ENCODE assay signal across 1 cellular context in the genomic region with DNA sequence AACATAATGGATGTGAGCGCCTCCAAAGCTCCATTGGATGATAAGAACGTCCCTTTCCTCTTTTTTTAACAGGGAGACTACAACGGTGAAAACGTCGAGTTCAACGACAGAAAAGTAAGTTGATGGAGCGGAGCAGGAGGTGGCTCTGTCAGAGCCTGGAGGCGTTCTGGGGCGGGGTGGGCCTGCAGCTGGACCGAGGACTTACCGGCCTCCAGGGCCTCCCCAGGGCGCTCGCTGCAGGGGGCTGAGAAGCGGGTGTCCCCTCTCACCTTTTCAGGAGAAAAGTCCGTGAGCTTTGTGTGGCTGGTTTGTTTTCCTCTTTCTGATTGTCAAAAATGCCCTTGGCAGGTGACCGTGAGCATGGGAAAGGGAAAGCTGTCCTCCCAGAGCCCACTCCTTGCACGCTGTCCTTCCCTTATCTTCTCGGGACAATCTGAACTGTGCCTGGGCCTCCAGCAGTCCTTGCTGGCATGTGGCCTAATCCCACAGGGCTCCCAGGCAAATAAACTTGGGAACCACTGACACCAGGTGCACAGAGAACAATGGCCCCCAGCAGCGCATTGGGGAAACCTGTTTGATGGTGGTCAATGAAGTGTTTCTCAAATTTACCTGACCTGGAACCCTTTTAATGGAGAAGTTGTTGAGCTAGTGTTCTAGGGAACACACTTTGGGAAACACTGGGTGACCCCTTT.
TF ChIP-seq lines count a peak whose summit lies in the region.

No MANE protein-coding gene starts in this region.

TF ChIP-seq in IMR-90, 13 proteins besides CTCF, POLR2A, EP300 and RAD21 (continued from another document):
- TF ChIP-seq, protein P1, sequence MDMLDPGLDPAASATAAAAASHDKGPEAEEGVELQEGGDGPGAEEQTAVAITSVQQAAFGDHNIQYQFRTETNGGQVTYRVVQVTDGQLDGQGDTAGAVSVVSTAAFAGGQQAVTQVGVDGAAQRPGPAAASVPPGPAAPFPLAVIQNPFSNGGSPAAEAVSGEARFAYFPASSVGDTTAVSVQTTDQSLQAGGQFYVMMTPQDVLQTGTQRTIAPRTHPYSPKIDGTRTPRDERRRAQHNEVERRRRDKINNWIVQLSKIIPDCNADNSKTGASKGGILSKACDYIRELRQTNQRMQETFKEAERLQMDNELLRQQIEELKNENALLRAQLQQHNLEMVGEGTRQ (IDR thresholded peaks at IDR 0.05; ENCODE audit: low read depth, low read length): no peak
- no peak for TF ChIP-seq FOS (IDR thresholded peaks at IDR 0.05; ENCODE audit: low read depth, low read length)
- TF ChIP-seq MAZ (IDR thresholded peaks at IDR 0.05; ENCODE audit: borderline replicate concordance, low read depth, low read length): no peak
- TF ChIP-seq CEBPB (IDR thresholded peaks at IDR 0.05; ENCODE audit: low read depth, low read length): no peak
